Comparison of ENCODE assay signal across 23 cellular contexts in genomic region chr3:190595807-190596206, GRCh38.
DNase-seq lines count a peak whose midpoint lies in the region; ATAC-seq and TF ChIP-seq lines count a peak whose summit lies in the region.
"Had no signal": no experiment of that assay in that cellular context is flagged by ENCODE, and none has a peak within 500 bp of the region (broad histone marks: within the 10 kb centered on the region; RNA-seq: fewer than 3 reads in every experiment).

No MANE protein-coding gene starts in this region.

- H3K4me1 Mint-ChIP-seq in progenitor cell of endocrine pancreas (ENCODE audit: low read depth): peaks cover 70% of the 10 kb centered on the region
- H3K4me1 Mint-ChIP-seq in naive thymus-derived CD4-positive, alpha-beta T cell: peaks cover 0 to 23% (median 4%) of the 10 kb centered on the region in 7 donors

- DNase-seq in DMS 273 treated with DMSO at 0.1 percent for 48 hours (lab: John Stamatoyannopoulos, UW) (peak; percentile 39), body of pancreas (no peak), foreskin keratinocyte (peak in 1 of 2 donors; percentile 54), progenitor cell of endocrine pancreas (ENCODE audit: low spot score, unreplicated experiment) (no peak), sciatic nerve (ENCODE audit: low spot score) (no peak)
- DNase-seq in naive thymus-derived CD4-positive, alpha-beta T cell: no peak
- DNase-seq: C1 segment of cervical spinal cord; CD4-positive, alpha-beta memory T cell; COR-L47; DMS79 treated with DMSO at 0.1 percent for 48 hours; GF-D8; GM23248; H7; Kasumi-1; NCI-H1092 treated with DMSO at 0.1 percent for 48 hours; NCI-H1930; NCI-H2107; NCI-H526 treated with DMSO at 0.1 percent for 48 hours; PC-9; SHP77 had no signal

- ATAC-seq in body of pancreas (peak; percentile 31), foreskin keratinocyte (peak; percentile 58), sciatic nerve (no peak), GM19452 (IDR thresholded peaks at IDR 0.05; ENCODE audit: unreplicated experiment) (no peak)
- ATAC-seq in naive thymus-derived CD4-positive, alpha-beta T cell: no peak
- ATAC-seq: A549, K562 had no signal

- no peak overlapping the region for H3K4me3 ChIP-seq in body of pancreas
- no peak overlapping the region for H3K4me3 ChIP-seq in naive thymus-derived CD4-positive, alpha-beta T cell (ENCODE audit: low read length)
- H3K4me3 ChIP-seq: A549, GM23248, K562, PC-9 had no signal

- CTCF ChIA-PET in naive thymus-derived CD4-positive, alpha-beta T cell (lab: Charles Lee): no interaction called here

- no peaks in the 10 kb centered on the region for H3K36me3 ChIP-seq in body of pancreas (replicated peaks in 1 of 2; ENCODE audit: insufficient read depth in 1 of 2, low read depth in 2 of 2)
- no peaks in the 10 kb centered on the region for H3K36me3 ChIP-seq in naive thymus-derived CD4-positive, alpha-beta T cell (ENCODE audit: control insufficient read depth in 2 of 3, insufficient read depth in 3 of 3, low read length in 3 of 3)

- intact Hi-C loops in body of pancreas (cut with DNase I) (no loop called here), sciatic nerve (cut with DNase I) (no loop called here)
- intact Hi-C loops in naive thymus-derived CD4-positive, alpha-beta T cell (cut with micrococcal nuclease): no loop called here

- H3K9me3 Mint-ChIP-seq in progenitor cell of endocrine pancreas (ENCODE audit: low read depth): peaks cover 18% of the 10 kb centered on the region
- peaks cover 0 to 11% (median 0%) of the 10 kb centered on the region in 11 donors for H3K9me3 Mint-ChIP-seq in naive thymus-derived CD4-positive, alpha-beta T cell

- H3K27ac ChIP-seq in body of pancreas (peak overlapping the region in 2 of 4 donors; percentile 1 to 31), foreskin keratinocyte (peak overlapping the region; percentile 40)
- H3K27ac ChIP-seq in naive thymus-derived CD4-positive, alpha-beta T cell (ENCODE audit: low read depth, low read length): no peak overlapping the region
- H3K27ac ChIP-seq: A549, PC-9 had no signal

- H3K4me3 Mint-ChIP-seq in progenitor cell of endocrine pancreas (ENCODE audit: low read depth): no peak overlapping the region
- no peak overlapping the region for H3K4me3 Mint-ChIP-seq in naive thymus-derived CD4-positive, alpha-beta T cell
- H3K4me3 Mint-ChIP-seq: CD4-positive, alpha-beta memory T cell had no signal

- no peaks in the 10 kb centered on the region for H3K27me3 Mint-ChIP-seq in progenitor cell of endocrine pancreas
- H3K27me3 Mint-ChIP-seq in naive thymus-derived CD4-positive, alpha-beta T cell: no peaks in the 10 kb centered on the region
- H3K27me3 Mint-ChIP-seq: CD4-positive, alpha-beta memory T cell had no signal

- POLR2A ChIA-PET in naive thymus-derived CD4-positive, alpha-beta T cell (lab: Charles Lee): no interaction called here

- no peaks in the 10 kb centered on the region for H3K27me3 ChIP-seq in body of pancreas
- H3K27me3 ChIP-seq in foreskin keratinocyte: no peaks in the 10 kb centered on the region
- H3K27me3 ChIP-seq in naive thymus-derived CD4-positive, alpha-beta T cell (ENCODE audit: control insufficient read depth in 2 of 2, insufficient read depth in 2 of 2, low read length in 2 of 2): peaks cover 0 to 4% of the 10 kb centered on the region in 2 donors

- no peak for TF ChIP-seq POLR2A in body of pancreas (IDR thresholded peaks at IDR 0.05)

- peaks cover 27% of the 10 kb centered on the region for H3K4me1 ChIP-seq in body of pancreas
- H3K4me1 ChIP-seq in foreskin keratinocyte: peaks cover 27% of the 10 kb centered on the region
- H3K4me1 ChIP-seq in naive thymus-derived CD4-positive, alpha-beta T cell (ENCODE audit: control insufficient read depth in 2 of 2, insufficient read depth in 2 of 2, low read length in 2 of 2): no peaks in the 10 kb centered on the region

- H3K36me3 Mint-ChIP-seq in progenitor cell of endocrine pancreas (ENCODE audit: insufficient read depth): peaks cover 10% of the 10 kb centered on the region
- H3K36me3 Mint-ChIP-seq in naive thymus-derived CD4-positive, alpha-beta T cell: peaks cover 0 to 48% (median 26%) of the 10 kb centered on the region in 5 donors

- WGBS in body of pancreas, 2 donors: 16 to 20% methylated on average over 2 of the region's 2 CpGs

- no peaks in the 10 kb centered on the region for H3K9me3 ChIP-seq in body of pancreas
- H3K9me3 ChIP-seq in naive thymus-derived CD4-positive, alpha-beta T cell (ENCODE audit: control insufficient read depth in 2 of 3, low read length in 3 of 3): no peaks in the 10 kb centered on the region
- H3K9me3 ChIP-seq: A549 had no signal

- H3K27ac Mint-ChIP-seq in progenitor cell of endocrine pancreas: peak overlapping the region; percentile 92
- no peak overlapping the region for H3K27ac Mint-ChIP-seq in naive thymus-derived CD4-positive, alpha-beta T cell
- H3K27ac Mint-ChIP-seq: CD4-positive, alpha-beta memory T cell had no signal

- TF ChIP-seq CTCF in body of pancreas (IDR thresholded peaks at IDR 0.05) (no peak), foreskin keratinocyte (conservative IDR thresholded peaks at IDR 0.05) (no peak), progenitor cell of endocrine pancreas (IDR thresholded peaks at IDR 0.05; ENCODE audit: unreplicated experiment) (no peak)

Comparison
In these comparisons a context has a peak if more than half of its experiments do, and no peak if none do; other contexts are left out.
1. ATAC-seq: peak in body of pancreas (single experiment) and foreskin keratinocyte (single experiment); none in sciatic nerve (single experiment), GM19452 (single experiment) and naive thymus-derived CD4-positive, alpha-beta T cell (single experiment).